8 cellular contexts compared by ENCODE assay signal in the genomic region with DNA sequence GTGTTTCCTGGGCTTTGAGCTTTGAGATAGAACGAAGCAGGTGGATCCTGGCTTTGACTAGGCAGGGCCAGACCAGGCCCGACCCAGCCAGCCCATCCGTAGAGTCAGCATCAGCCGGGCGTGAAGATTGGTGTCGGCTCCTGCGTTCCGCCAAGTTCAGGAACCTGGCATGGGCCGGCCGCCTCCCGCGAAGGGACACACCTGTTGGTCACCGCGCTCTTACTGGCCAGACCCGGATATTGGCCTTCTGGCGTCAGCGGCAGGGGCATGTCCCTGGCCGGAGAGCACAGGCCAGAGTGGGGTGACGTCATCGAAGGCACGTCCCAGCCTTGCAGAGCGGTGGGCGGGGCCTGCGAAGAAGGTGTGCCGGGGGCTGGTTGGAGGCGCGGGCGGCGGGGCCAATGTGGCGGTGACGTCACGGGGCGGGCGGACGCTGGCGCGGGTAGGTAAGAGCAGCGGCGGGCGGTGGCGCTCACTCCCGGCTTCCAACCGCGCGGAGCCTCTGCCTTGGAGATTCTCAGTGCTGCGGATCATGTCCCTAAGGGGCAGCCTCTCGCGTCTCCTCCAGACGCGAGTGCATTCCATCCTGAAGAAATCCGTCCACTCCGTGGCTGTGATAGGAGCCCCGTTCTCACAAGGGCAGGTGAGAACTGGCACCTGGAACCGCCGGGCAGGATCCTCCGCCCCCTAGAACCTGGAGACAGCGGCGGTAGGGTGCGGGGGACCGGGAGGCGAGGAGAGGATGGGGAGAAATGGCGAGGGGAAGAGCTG. TPM values are rescaled to one million over a fixed set of nuclear protein-coding genes. Genes with fewer than 3 reads are reported as not detected.
DNase-seq lines count a peak whose midpoint lies in the region; ATAC-seq and TF ChIP-seq lines count a peak whose summit lies in the region.

A gene (plus strand): TSS at position 475 of the 771 bp plus-strand sequence. CDS start 58 bp downstream, at position 533.

- H3K4me1 ChIP-seq in ovary (ENCODE audit: insufficient read depth) (peaks cover 2% of the 10 kb centered on the region), tibial artery (peaks cover 0 to 29% (median 15%) of the 10 kb centered on the region in 4 donors)

- H3K4me3 ChIP-seq in ovary: peak within 1 kb of the TSS; percentile 66
- H3K4me3 ChIP-seq in tibial artery: peak within 1 kb of the TSS; percentile 58 to 70

- peaks cover 4% of the 10 kb centered on the region for H3K36me3 Mint-ChIP-seq in activated naive CD8-positive, alpha-beta T cell treated with anti-CD3 and anti-CD28 coated beads, Interleukin-2, amount 10 ng/mL, durations not matched to agents 7 days and 5 days

- CTCF ChIA-PET in GM10248 (lab: Yijun Ruan, JAX): interaction anchor here (0.7 to 5.0 kb wide), 35 partner anchors 8 to 255 kb away, joined by 3 to 59 read pairs (median 4); a partner anchor contains a TSS

- peak within 1 kb of the TSS; percentile 84 for H3K4me3 Mint-ChIP-seq in activated naive CD8-positive, alpha-beta T cell treated with anti-CD3 and anti-CD28 coated beads, Interleukin-2, amount 10 ng/mL, durations not matched to agents 7 days and 5 days

- peak within 1 kb of the TSS; percentile 78 for H3K27ac Mint-ChIP-seq in activated naive CD8-positive, alpha-beta T cell treated with anti-CD3 and anti-CD28 coated beads, Interleukin-2, amount 10 ng/mL, durations not matched to agents 7 days and 5 days

- H3K27me3 ChIP-seq in ovary (no peaks in the 10 kb centered on the region), tibial artery (no peaks in the 10 kb centered on the region)

- peak; percentile 15 for TF ChIP-seq EP300 in ovary (IDR thresholded peaks at IDR 0.05)

- POLR2A ChIA-PET in GM10248 (lab: Yijun Ruan, JAX): no interaction called here
- POLR2A ChIA-PET in activated naive CD8-positive, alpha-beta T cell treated with anti-CD3 and anti-CD28 coated beads, Interleukin-2, amount 10 ng/mL, durations not matched to agents 7 days and 5 days (lab: Charles Lee): interaction anchor here (0.7 to 1.9 kb wide), 5 partner anchors 20 to 85 kb away, joined by 3 to 6 read pairs (median 4); a partner anchor contains a TSS

- peak; percentile 76 for TF ChIP-seq POLR2A in ovary (IDR thresholded peaks at IDR 0.05)

- DNase-seq in GM10248 (ENCODE audit: extremely low spot score): peak; percentile 97
- peak; percentile 94 for DNase-seq in NCI-H1092 treated with DMSO at 0.1 percent for 48 hours (lab: John Stamatoyannopoulos, UW)
- DNase-seq in SKM-1 (lab: John Stamatoyannopoulos, UW; ENCODE audit: unreplicated experiment): peak; percentile 24
- DNase-seq in activated naive CD8-positive, alpha-beta T cell treated with anti-CD3 and anti-CD28 coated beads, Interleukin-2, amount 10 ng/mL, durations not matched to agents 7 days and 5 days: peak; percentile 97
- DNase-seq in Right ventricle myocardium inferior (ENCODE audit: missing footprints): peak; percentile 99
- DNase-seq in ovary: peak; percentile 98 to 99 (median 98)
- peak; percentile 98 to 99 for DNase-seq in tibial artery

- H3K9me3 ChIP-seq in ovary (no peaks in the 10 kb centered on the region), tibial artery (no peaks in the 10 kb centered on the region)

- H3K4me1 Mint-ChIP-seq in activated naive CD8-positive, alpha-beta T cell treated with anti-CD3 and anti-CD28 coated beads, Interleukin-2, amount 10 ng/mL, durations not matched to agents 7 days and 5 days: peaks cover 20% of the 10 kb centered on the region

- WGBS in ovary, 3 donors: 0 to 1% (median 1%) methylated on average over 53 to 62 of the region's 62 CpGs

- intact Hi-C loops in Right ventricle myocardium inferior (cut with DNase I): loop anchor here (2.0 kb wide), 3 partner anchors 19 to 85 kb away; a partner anchor contains a TSS
- intact Hi-C loops in ovary (cut with DNase I): no loop called here
- intact Hi-C loops in tibial artery (cut with DNase I; ENCODE audit: low total_unique reads): loop anchor here (5.0 to 10.0 kb wide), 2 partner anchors 48 to 85 kb away; a partner anchor contains a TSS

- H3K27ac ChIP-seq in ovary (peak within 1 kb of the TSS; percentile 73 to 74), tibial artery (peak within 1 kb of the TSS; percentile 83 to 85)

- peak; percentile 7 for TF ChIP-seq CTCF in GM10248 (IDR thresholded peaks at IDR 0.05; ENCODE audit: control extremely low read depth, extremely low read depth, low read depth, missing control alignments)
- TF ChIP-seq CTCF in ovary (IDR thresholded peaks at IDR 0.05): no peak
- TF ChIP-seq CTCF in tibial artery (IDR thresholded peaks at IDR 0.05): no peak

- H3K9me3 Mint-ChIP-seq in activated naive CD8-positive, alpha-beta T cell treated with anti-CD3 and anti-CD28 coated beads, Interleukin-2, amount 10 ng/mL, durations not matched to agents 7 days and 5 days: no peaks in the 10 kb centered on the region

- peaks cover 18% of the 10 kb centered on the region for H3K27me3 Mint-ChIP-seq in activated naive CD8-positive, alpha-beta T cell treated with anti-CD3 and anti-CD28 coated beads, Interleukin-2, amount 10 ng/mL, durations not matched to agents 7 days and 5 days

- ATAC-seq in HG02623 (IDR thresholded peaks at IDR 0.05; ENCODE audit: unreplicated experiment) (peak; percentile 94), Right ventricle myocardium inferior (peak; percentile 98)
- peak; percentile 93 for ATAC-seq in activated naive CD8-positive, alpha-beta T cell treated with anti-CD3 and anti-CD28 coated beads, Interleukin-2, amount 10 ng/mL, durations not matched to agents 7 days and 5 days (ENCODE audit: low read depth)

- no peaks in the 10 kb centered on the region for H3K36me3 ChIP-seq in ovary
- H3K36me3 ChIP-seq in tibial artery: no peaks in the 10 kb centered on the region

RNA-seq across cellular contexts. Expression of the gene that starts here (rescaled TPM):
- total RNA-seq in activated naive CD8-positive, alpha-beta T cell treated with anti-CD3 and anti-CD28 coated beads, Interleukin-2, amount 10 ng/mL, durations not matched to agents 7 days and 5 days: 1 to 10 TPM; 1.3 to 2.6 TPM
- total RNA-seq in Right ventricle myocardium inferior (1.3 TPM), ovary (10 to 100 TPM in 4 of 7 donors, 1 to 10 TPM in 3; 1.4 to 33.7 (median 10.5) TPM)
- 1 to 10 TPM; 2.9 to 3.9 TPM for polyA plus RNA-seq in ovary

Comparison
In these comparisons a context has a peak if more than half of its experiments do, and no peak if none do; other contexts are left out.
1. Peak in every context shown above with its lines: DNase-seq, ATAC-seq, H3K4me3 ChIP-seq and H3K27ac ChIP-seq.
2. DNase-seq: peak in every context shown above with its lines; median percentile 99 in Right ventricle myocardium inferior; 98 in tibial artery; 98 in ovary; 97 in GM10248; 97 in activated naive CD8-positive, alpha-beta T cell treated with anti-CD3 and anti-CD28 coated beads, Interleukin-2, amount 10 ng/mL, durations not matched to agents 7 days and 5 days; 94 in NCI-H1092 treated with DMSO at 0.1 percent for 48 hours; 24 in SKM-1.
3. intact Hi-C loops: an anchor here in Right ventricle myocardium inferior (2.0 kb wide) and tibial artery (5.0 to 10.0 kb wide); none called in ovary.